Comparison of ENCODE assay signal across 32 cellular contexts in genomic region chr1:29861446-29861845, GRCh38.
"Had no signal": no experiment of that assay in that cellular context is flagged by ENCODE, and none has a peak within 500 bp of the region (broad histone marks: within the 10 kb centered on the region; RNA-seq: fewer than 3 reads in every experiment).

No MANE protein-coding gene starts in this region.

- H3K36me3 Mint-ChIP-seq: natural killer cell, neural progenitor cell had no signal

- H3K4me1 Mint-ChIP-seq: naive B cell; naive thymus-derived CD4-positive, alpha-beta T cell; naive thymus-derived CD8-positive, alpha-beta T cell; natural killer cell; neural crest cell had no signal

- ATAC-seq: naive thymus-derived CD4-positive, alpha-beta T cell; naive thymus-derived CD8-positive, alpha-beta T cell; natural killer cell; natural killer cell treated with Interleukin-12 subunit alpha and Interleukin-12 subunit beta and Interleukin-15 and Interleukin-18, amount 100 ng/mL, for 72 hours; pancreas; psoas muscle; right cardiac atrium; right lobe of liver; sciatic nerve had no signal

- H3K9me3 ChIP-seq: neutrophil, pancreas, prostate gland had no signal

- H3K27me3 ChIP-seq: neural progenitor cell, neutrophil, ovary, pancreas, right atrium auricular region, right lobe of liver had no signal

- H3K4me1 ChIP-seq: neural progenitor cell, pancreas, parathyroid adenoma, prostate gland, psoas muscle, right lobe of liver, sigmoid colon had no signal

- H3K36me3 ChIP-seq: neural progenitor cell, neutrophil, ovary, pancreas, prostate gland, right atrium auricular region, right lobe of liver, sigmoid colon, spleen had no signal

- DNase-seq: naive B cell; naive thymus-derived CD4-positive, alpha-beta T cell; naive thymus-derived CD8-positive, alpha-beta T cell; natural killer cell; nephron progenitor cell; nucleus accumbens; ovary; pancreas; posterior cingulate gyrus; psoas muscle; retina; right cardiac atrium; right lobe of liver; sigmoid colon; small intestine; spleen; stimulated activated CD4-positive, alpha-beta T cell treated with anti-CD3 and anti-CD28 coated beads, Interleukin-12 subunit alpha, Interleukin-12 subunit beta, amount 100 ng/mL, for 4 hours; stimulated activated CD4-positive, alpha-beta T cell treated with anti-CD3 and anti-CD28 coated beads, Interleukin-15, amount 100 ng/mL, for 24 hours; stimulated activated CD4-positive, alpha-beta T cell treated with anti-CD3 and anti-CD28 coated beads, Interleukin-1b, Interleukin-23, amount 100 ng/mL, for 48 hours; stimulated activated CD4-positive, alpha-beta T cell treated with anti-CD3 and anti-CD28 coated beads, Interleukin-2, amount 100 ng/mL, for 24 hours had no signal

- H3K27ac ChIP-seq: neural progenitor cell, neutrophil, ovary, pancreas, parathyroid adenoma, prostate gland, psoas muscle, right atrium auricular region, right lobe of liver, sigmoid colon, skin epidermis, spleen had no signal

- H3K27ac Mint-ChIP-seq: naive B cell; naive thymus-derived CD4-positive, alpha-beta T cell; naive thymus-derived CD8-positive, alpha-beta T cell; natural killer cell; natural killer cell treated with Interleukin-12 subunit alpha and Interleukin-12 subunit beta and Interleukin-15 and Interleukin-18, amount 100 ng/mL, for 72 hours; nephron; nephron progenitor cell; neural progenitor cell; progenitor cell of endocrine pancreas had no signal

- H3K4me3 ChIP-seq: neural progenitor cell, ovary, pancreas, prostate gland, psoas muscle, right atrium auricular region, right lobe of liver, sigmoid colon, skin epidermis, smooth muscle cell, spleen had no signal

- H3K4me3 Mint-ChIP-seq: naive thymus-derived CD4-positive, alpha-beta T cell; naive thymus-derived CD8-positive, alpha-beta T cell; natural killer cell; natural killer cell treated with Interleukin-12 subunit alpha and Interleukin-12 subunit beta and Interleukin-15 and Interleukin-18, amount 100 ng/mL, for 72 hours; nephron; nephron progenitor cell; neural crest cell; neural progenitor cell had no signal
